In the genomic region with DNA sequence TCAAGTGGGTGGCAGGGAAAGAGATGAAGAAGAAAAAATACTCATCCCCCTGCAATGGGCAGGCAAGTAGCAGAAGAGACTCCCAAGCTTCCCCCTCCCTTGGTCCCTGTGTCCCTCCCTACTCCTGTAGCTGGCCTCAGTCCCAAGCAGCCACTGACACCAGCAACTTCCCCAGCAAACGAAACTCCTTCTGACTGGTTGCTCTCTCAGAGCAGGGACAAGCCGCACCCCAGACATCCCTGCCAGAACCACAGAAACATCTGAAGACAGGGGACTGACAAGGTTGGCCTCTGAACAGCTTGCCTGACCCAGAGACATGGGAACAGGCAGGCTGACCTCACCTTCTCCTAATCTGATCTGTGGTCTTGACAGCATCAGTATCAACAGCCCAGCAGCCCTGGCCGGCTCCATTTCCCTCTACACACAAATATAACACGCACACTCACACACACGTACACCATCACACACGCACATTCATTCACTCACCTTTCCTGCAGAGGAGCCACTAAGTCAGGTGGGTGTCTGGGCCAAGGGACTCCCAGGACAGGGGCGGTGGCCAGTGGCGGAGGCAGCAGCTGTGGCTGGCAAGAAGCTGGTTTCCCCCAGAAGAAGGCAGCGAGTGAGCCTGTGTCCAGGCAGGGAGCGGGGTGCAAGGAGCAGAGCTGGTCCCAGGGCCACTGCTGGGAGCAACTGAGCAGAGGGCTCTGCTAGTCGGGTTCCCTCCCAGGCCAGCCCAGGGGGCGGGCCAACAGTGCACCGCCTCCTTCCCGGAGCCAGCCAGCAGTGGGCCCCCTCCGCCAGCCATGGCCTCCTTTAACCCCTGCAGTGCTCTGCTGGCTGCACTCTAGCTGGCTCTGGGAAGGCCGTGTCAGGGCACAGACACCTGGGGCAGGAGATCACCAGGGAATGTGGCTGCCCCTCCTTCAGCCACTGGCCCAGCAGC, we compare ENCODE assay signal across 8 cellular contexts. TPM values are rescaled to one million over a fixed set of nuclear protein-coding genes. Genes with fewer than 3 reads are reported as not detected.
DNase-seq lines count a peak whose midpoint lies in the region; TF ChIP-seq lines count a peak whose summit lies in the region.

No MANE protein-coding gene starts in this region.

- 2% methylated on average over 16 of the region's 16 CpGs for WGBS in liver

- peaks cover 14 to 39% (median 36%) of the 10 kb centered on the region in 4 donors for H3K4me1 ChIP-seq in liver (ENCODE audit: control insufficient read depth in 4 of 4, insufficient read depth in 4 of 4, low read length in 3 of 4)

- H3K27me3 ChIP-seq in liver (ENCODE audit: control insufficient read depth in 4 of 4, insufficient read depth in 4 of 4, low read length in 3 of 4), result no peaks in the 10 kb centered on the region

- peak; percentile 74 to 76 for TF ChIP-seq RAD21 in liver (IDR thresholded peaks at IDR 0.05)

- TF ChIP-seq CTCF in coronary artery (IDR thresholded peaks at IDR 0.05) (no peak), liver (IDR thresholded peaks at IDR 0.05; ENCODE audit: low read depth, low read length, missing input control) (peak; percentile 29)

- no peaks in the 10 kb centered on the region for H3K36me3 ChIP-seq in liver (ENCODE audit: control insufficient read depth in 4 of 4, insufficient read depth in 3 of 4, low read depth in 1 of 4, low read length in 3 of 4)

- DNase-seq in SIG-M5 treated with dmso at 0.1 percent for 504 hours (lab: John Stamatoyannopoulos, UW; ENCODE audit: unreplicated experiment) (peak; percentile 26), SIG-M5 (lab: John Stamatoyannopoulos, UW) (no peak), NCI-H774 (lab: John Stamatoyannopoulos, UW) (peak; percentile 58), coronary artery (ENCODE audit: low spot score) (peak; percentile 90), substantia nigra (lab: John Stamatoyannopoulos, UW) (peak in 48 of 49 donors; percentile 50 to 91 (median 78))
- no peak for DNase-seq in stimulated activated CD4-positive, alpha-beta T cell treated with anti-CD3 and anti-CD28 coated beads, Interleukin-4, amount 100 ng/mL, for 4 hours
- no peak for DNase-seq in effector CD4-positive, alpha-beta T cell

- peak overlapping the region; percentile 99 for H3K4me3 ChIP-seq in coronary artery
- peak overlapping the region; percentile 61 to 99 (median 85) for H3K4me3 ChIP-seq in liver (ENCODE audit: low read depth in 1 of 3, low read length in 3 of 3)

- peak overlapping the region; percentile 93 to 99 for H3K27ac ChIP-seq in coronary artery
- peak overlapping the region; percentile 93 to 99 for H3K27ac ChIP-seq in liver (ENCODE audit: low read depth in 1 of 2, low read length in 2 of 2)
- H3K27ac ChIP-seq in substantia nigra (ENCODE audit: low read depth, low read length, poor library complexity, severe bottlenecking), result peak overlapping the region; percentile 89

- no peaks in the 10 kb centered on the region for H3K9me3 ChIP-seq in liver (ENCODE audit: control insufficient read depth in 4 of 4, low read length in 3 of 4)

- H3K9ac ChIP-seq in liver (ENCODE audit: low read depth in 1 of 2, low read length in 2 of 2), result peak overlapping the region; percentile 96 to 97

TF ChIP-seq in liver, 16 proteins besides CTCF, POLR2A, EP300 and RAD21:
- peak; percentile 90 to 96 for TF ChIP-seq RXRA (IDR thresholded peaks at IDR 0.05)
- TF ChIP-seq FOXA2 (IDR thresholded peaks at IDR 0.05), result no peak
- no peak for TF ChIP-seq HNF4G (IDR thresholded peaks at IDR 0.05)
- peak; percentile 19 for TF ChIP-seq FOXA1 (IDR thresholded peaks at IDR 0.05)
- TF ChIP-seq TAF1 (conservative IDR thresholded peaks at IDR 0.05), result peak; percentile 99
- peak; percentile 95 for TF ChIP-seq REST (IDR thresholded peaks at IDR 0.05)
- TF ChIP-seq GABPA (IDR thresholded peaks at IDR 0.05 in 1 of 2, conservative IDR thresholded peaks at IDR 0.05 in 1 of 2), result peak in 1 of 2 donors; percentile 27
- peak; percentile 54 to 63 for TF ChIP-seq HNF4A (conservative IDR thresholded peaks at IDR 0.05)
- TF ChIP-seq JUND (IDR thresholded peaks at IDR 0.05), result peak in 1 of 2 donors; percentile 24
- TF ChIP-seq SP1 (IDR thresholded peaks at IDR 0.05), result peak; percentile 78
- peak; percentile 49 for TF ChIP-seq NR2F2 (IDR thresholded peaks at IDR 0.05)
- TF ChIP-seq ZBTB33 (IDR thresholded peaks at IDR 0.05), result peak; percentile 60
- peak; percentile 89 for TF ChIP-seq YY1 (IDR thresholded peaks at IDR 0.05)
- peak in 1 of 2 donors; percentile 16 for TF ChIP-seq EGR1 (IDR thresholded peaks at IDR 0.05; ENCODE audit: low read depth in 2 of 2)
- peak; percentile 51 for TF ChIP-seq ATF3 (IDR thresholded peaks at IDR 0.05)
- peak; percentile 70 for TF ChIP-seq MAX (IDR thresholded peaks at IDR 0.05)
TF ChIP-seq in liver: peak in this region for 14.

RNA-seq across cellular contexts. Expression of gene TNS1, which starts 59.1 kb away (rescaled TPM):
- total RNA-seq in liver, result 100 to 1,000 TPM in 1 of 2 donors, 10 to 100 TPM in 1; 91.6 to 128 TPM
- 10 to 100 TPM; 16.3 to 23.0 TPM for polyA plus RNA-seq in liver

Comparison
In these comparisons a context has a peak if more than half of its experiments do, and no peak if none do; other contexts are left out.
1. DNase-seq: peak in SIG-M5 treated with dmso at 0.1 percent for 504 hours (single experiment), NCI-H774 (single experiment), coronary artery (single experiment) and substantia nigra (48 of 49); none in SIG-M5 (single experiment), stimulated activated CD4-positive, alpha-beta T cell treated with anti-CD3 and anti-CD28 coated beads, Interleukin-4, amount 100 ng/mL, for 4 hours (0 of 2) and effector CD4-positive, alpha-beta T cell (single experiment).
2. Peak in every context shown above with its lines, with median percentiles within 50 percentile points of each other: H3K27ac ChIP-seq.